In the genomic region with DNA sequence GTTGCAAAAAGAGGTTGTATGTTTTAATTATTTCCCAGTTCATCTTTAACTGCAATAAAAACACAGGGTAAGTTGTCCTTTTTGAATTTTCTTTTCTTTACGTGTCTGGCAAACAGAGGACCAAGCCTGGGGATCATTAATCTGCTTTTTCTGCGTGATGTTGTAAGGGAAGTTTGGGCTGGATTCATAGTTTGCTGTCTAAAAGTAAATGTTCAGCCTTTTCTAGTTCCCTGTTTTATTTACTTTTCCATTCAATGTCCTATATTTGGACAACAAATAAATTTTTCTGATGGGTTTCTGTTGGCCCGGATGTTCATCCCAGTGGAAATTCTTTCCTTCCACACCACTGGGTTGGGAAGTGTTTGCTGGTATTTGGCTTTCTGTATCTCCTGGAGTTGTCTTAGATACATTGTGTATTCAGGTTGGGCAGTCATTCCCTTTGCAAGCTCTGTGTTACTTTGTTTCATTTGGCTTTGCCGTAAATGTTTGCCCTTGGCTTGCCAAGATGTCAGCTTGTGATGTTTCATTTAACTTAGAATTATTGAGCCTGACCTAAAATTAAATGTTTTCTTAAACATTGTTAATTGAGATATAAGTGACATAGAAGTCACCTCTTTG, we compare ENCODE assay signal across 34 cellular contexts. TPM values are rescaled to one million over a fixed set of nuclear protein-coding genes. Genes with fewer than 3 reads are reported as not detected.
"Had no signal": no experiment of that assay in that cellular context is flagged by ENCODE, and none has a peak within 500 bp of the region (broad histone marks: within the 10 kb centered on the region; RNA-seq: fewer than 3 reads in every experiment).

No MANE protein-coding gene starts in this region.

- H3K27ac ChIP-seq: dorsolateral prefrontal cortex, epithelial cell of prostate, gastrocnemius medialis, heart left ventricle, hepatocyte, left ventricle myocardium inferior, lower lobe of right lung, neutrophil, parathyroid adenoma, psoas muscle, sigmoid colon, thoracic aorta, tibial nerve, upper lobe of left lung had no signal

- DNase-seq: dorsolateral prefrontal cortex; effector CD4-positive, alpha-beta T cell; endodermal cell; foreskin fibroblast; gastrocnemius medialis; heart left ventricle; left cardiac atrium; left ventricle myocardium inferior; lower lobe of right lung; mucosa of descending colon; naive B cell; psoas muscle; right cardiac atrium; sigmoid colon; stimulated activated CD4-positive, alpha-beta T cell treated with anti-CD3 and anti-CD28 coated beads, Interleukin-4, amount 100 ng/mL, for 4 hours; stimulated activated naive CD8-positive, alpha-beta T cell treated with anti-CD3 and anti-CD28 coated beads, Interleukin-15, Interleukin-2, amounts not matched to agents 100 U/mL and 50 U/mL, for 24 hours; substantia nigra; upper lobe of left lung had no signal

- H3K27me3 ChIP-seq: dorsolateral prefrontal cortex, gastrocnemius medialis, heart left ventricle, hepatocyte, neutrophil, sigmoid colon, tibial nerve, upper lobe of left lung had no signal

- ATAC-seq: esophagus mucosa; gastrocnemius medialis; heart left ventricle; left cardiac atrium; lower lobe of right lung; mucosa of descending colon; natural killer cell treated with Interleukin-12 subunit alpha and Interleukin-12 subunit beta and Interleukin-15 and Interleukin-18, amount 100 ng/mL, for 72 hours; psoas muscle; right cardiac atrium; stimulated activated memory B cell treated with anti-CD40 and anti-IgM and Interleukin-4, amounts not matched to agents 10 μg/mL and 1 μg/mL and 100 μg/mL, for 72 hours; stimulated activated naive CD8-positive, alpha-beta T cell treated with anti-CD3 and anti-CD28 coated beads, Interleukin-15, Interleukin-2, amounts not matched to agents 100 U/mL and 50 U/mL, for 24 hours had no signal

- H3K4me3 ChIP-seq: dorsolateral prefrontal cortex, gastrocnemius medialis, heart left ventricle, hepatocyte, left ventricle myocardium inferior, lower lobe of right lung, mucosa of descending colon, psoas muscle, sigmoid colon, thoracic aorta, tibial nerve, upper lobe of left lung had no signal

- H3K36me3 ChIP-seq: gastrocnemius medialis, heart left ventricle, left ventricle myocardium inferior, lower lobe of right lung, neutrophil, sigmoid colon, thoracic aorta, tibial nerve, upper lobe of left lung had no signal

- H3K9me3 ChIP-seq: gastrocnemius medialis, heart left ventricle, left ventricle myocardium inferior, lower lobe of right lung, mucosa of descending colon, neutrophil, psoas muscle, sigmoid colon, thoracic aorta, tibial nerve, upper lobe of left lung had no signal

- H3K4me1 ChIP-seq: gastrocnemius medialis, heart left ventricle, left ventricle myocardium inferior, lower lobe of right lung, parathyroid adenoma, psoas muscle, sigmoid colon, tibial nerve, upper lobe of left lung had no signal

- H2AFZ ChIP-seq: hepatocyte, parathyroid adenoma had no signal

- H3K9ac ChIP-seq: parathyroid adenoma had no signal

- H3K4me2 ChIP-seq: hepatocyte had no signal

RNA-seq across cellular contexts. Expression of gene AMELY, which starts 20.3 kb away (rescaled TPM):
- total RNA-seq: cerebellum; dorsolateral prefrontal cortex; endodermal cell; esophagus mucosa; gastrocnemius medialis; heart left ventricle; hepatocyte; kidney epithelial cell; left cardiac atrium; left ventricle myocardium inferior; lower lobe of right lung; mesothelial cell of epicardium; mucosa of descending colon; natural killer cell treated with Interleukin-12 subunit alpha and Interleukin-12 subunit beta and Interleukin-15 and Interleukin-18, amount 100 ng/mL, for 72 hours; neural crest cell; omental fat pad; psoas muscle; renal cortical epithelial cell; right cardiac atrium; sigmoid colon; skeletal muscle tissue; thoracic aorta; tibial nerve; upper lobe of left lung had no signal
- polyA plus RNA-seq: heart left ventricle, hepatocyte, psoas muscle, right cardiac atrium, sigmoid colon had no signal

RNA-seq across cellular contexts. Expression of gene TBL1Y, which starts 21.4 kb away (rescaled TPM):
- total RNA-seq: cerebellum; esophagus mucosa; hepatocyte; left ventricle myocardium inferior; mesothelial cell of epicardium; natural killer cell treated with Interleukin-12 subunit alpha and Interleukin-12 subunit beta and Interleukin-15 and Interleukin-18, amount 100 ng/mL, for 72 hours; neural crest cell; psoas muscle; renal cortical epithelial cell had no signal
- polyA plus RNA-seq: heart left ventricle, hepatocyte had no signal
